1 cellular context compared by ENCODE assay signal in the genomic region with DNA sequence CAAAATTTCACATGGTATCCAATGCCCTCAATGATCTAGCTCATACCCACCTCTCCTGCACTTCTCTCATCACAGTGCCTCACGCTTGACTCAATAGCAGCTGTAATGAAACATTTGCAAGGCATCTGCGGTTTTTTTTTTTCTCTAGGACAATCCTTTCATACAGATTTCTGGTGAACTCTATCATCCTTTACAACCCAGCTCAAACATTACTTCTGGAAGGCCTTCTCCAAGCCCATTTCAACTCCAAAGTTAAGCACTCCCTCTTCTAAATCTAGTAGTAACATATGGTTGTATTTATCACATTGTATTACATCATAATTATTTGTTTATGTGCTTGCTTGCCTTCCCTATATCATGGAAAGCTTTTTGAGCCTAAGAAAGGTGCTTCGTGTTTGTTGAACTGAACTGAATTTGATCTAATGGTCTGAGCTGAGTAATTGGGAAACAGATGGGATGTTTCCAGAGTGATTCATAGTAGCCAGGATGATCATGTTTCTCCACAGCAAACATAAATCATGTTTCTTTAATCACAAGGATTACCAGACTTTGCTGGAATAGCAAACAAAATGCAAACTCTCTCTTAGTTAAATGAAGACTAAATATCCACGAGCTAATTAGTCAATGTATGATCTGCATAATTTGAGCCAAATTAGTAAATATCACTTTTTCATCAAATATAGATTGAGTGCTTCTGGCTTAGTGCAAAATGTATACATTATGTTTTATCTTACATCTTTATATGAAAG.
TF ChIP-seq lines count a peak whose summit lies in the region.

No MANE protein-coding gene starts in this region.

TF ChIP-seq in HEK293, 187 proteins besides CTCF, POLR2A, EP300 and RAD21 (continued from another document):
- 0 out of 2 replicates have a peak, but pooled peaks have one; percentile 52 for TF ChIP-seq ZNF398 (tag by site-specific recombination; IDR thresholded peaks at IDR 0.05)
- TF ChIP-seq, protein P1, sequence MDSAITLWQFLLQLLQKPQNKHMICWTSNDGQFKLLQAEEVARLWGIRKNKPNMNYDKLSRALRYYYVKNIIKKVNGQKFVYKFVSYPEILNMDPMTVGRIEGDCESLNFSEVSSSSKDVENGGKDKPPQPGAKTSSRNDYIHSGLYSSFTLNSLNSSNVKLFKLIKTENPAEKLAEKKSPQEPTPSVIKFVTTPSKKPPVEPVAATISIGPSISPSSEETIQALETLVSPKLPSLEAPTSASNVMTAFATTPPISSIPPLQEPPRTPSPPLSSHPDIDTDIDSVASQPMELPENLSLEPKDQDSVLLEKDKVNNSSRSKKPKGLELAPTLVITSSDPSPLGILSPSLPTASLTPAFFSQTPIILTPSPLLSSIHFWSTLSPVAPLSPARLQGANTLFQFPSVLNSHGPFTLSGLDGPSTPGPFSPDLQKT (IDR thresholded peaks at IDR 0.05; ENCODE audit: borderline replicate concordance, low read depth, low read length) = no peak
- TF ChIP-seq ZNF157 (tag by site-specific recombination; IDR thresholded peaks at IDR 0.05) = no peak
- peak; percentile 68; the same call in 1 of the 2 replicates for TF ChIP-seq KLF8 (tag by site-specific recombination; IDR thresholded peaks at IDR 0.05)
- no peak; the same call in 1 of the 2 replicates for TF ChIP-seq ZNF596 (tag by site-specific recombination; IDR thresholded peaks at IDR 0.05)
- TF ChIP-seq ZNF146 (tag by site-specific recombination; IDR thresholded peaks at IDR 0.05) = peak; percentile 28; the same call in 1 of the 2 replicates
- no peak for TF ChIP-seq ZNF530 (tag by site-specific recombination; IDR thresholded peaks at IDR 0.05; ENCODE audit: low read depth)
- TF ChIP-seq, protein P2, sequence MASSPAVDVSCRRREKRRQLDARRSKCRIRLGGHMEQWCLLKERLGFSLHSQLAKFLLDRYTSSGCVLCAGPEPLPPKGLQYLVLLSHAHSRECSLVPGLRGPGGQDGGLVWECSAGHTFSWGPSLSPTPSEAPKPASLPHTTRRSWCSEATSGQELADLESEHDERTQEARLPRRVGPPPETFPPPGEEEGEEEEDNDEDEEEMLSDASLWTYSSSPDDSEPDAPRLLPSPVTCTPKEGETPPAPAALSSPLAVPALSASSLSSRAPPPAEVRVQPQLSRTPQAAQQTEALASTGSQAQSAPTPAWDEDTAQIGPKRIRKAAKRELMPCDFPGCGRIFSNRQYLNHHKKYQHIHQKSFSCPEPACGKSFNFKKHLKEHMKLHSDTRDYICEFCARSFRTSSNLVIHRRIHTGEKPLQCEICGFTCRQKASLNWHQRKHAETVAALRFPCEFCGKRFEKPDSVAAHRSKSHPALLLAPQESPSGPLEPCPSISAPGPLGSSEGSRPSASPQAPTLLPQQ (tag by site-specific recombination; IDR thresholded peaks at IDR 0.05) = peak; percentile 61; the same call in 1 of the 2 replicates
- peak; percentile 50 for TF ChIP-seq ZNF76 (tag by site-specific recombination; IDR thresholded peaks at IDR 0.05; ENCODE audit: borderline replicate concordance, low read depth)
- TF ChIP-seq ZNF10 (tag by site-specific recombination; IDR thresholded peaks at IDR 0.05) = 0 out of 2 replicates have a peak, but pooled peaks have one; percentile 18
- TF ChIP-seq, protein P3, sequence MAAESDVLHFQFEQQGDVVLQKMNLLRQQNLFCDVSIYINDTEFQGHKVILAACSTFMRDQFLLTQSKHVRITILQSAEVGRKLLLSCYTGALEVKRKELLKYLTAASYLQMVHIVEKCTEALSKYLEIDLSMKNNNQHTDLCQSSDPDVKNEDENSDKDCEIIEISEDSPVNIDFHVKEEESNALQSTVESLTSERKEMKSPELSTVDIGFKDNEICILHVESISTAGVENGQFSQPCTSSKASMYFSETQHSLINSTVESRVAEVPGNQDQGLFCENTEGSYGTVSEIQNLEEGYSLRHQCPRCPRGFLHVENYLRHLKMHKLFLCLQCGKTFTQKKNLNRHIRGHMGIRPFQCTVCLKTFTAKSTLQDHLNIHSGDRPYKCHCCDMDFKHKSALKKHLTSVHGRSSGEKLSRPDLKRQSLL (tag by site-specific recombination; IDR thresholded peaks at IDR 0.05) = peak; percentile 100
- 0 out of 2 replicates have a peak, but pooled peaks have one; percentile 40 for TF ChIP-seq ZNF664 (tag by site-specific recombination; IDR thresholded peaks at IDR 0.05)
- TF ChIP-seq ZNF138 (tag by site-specific recombination; IDR thresholded peaks at IDR 0.05; ENCODE audit: borderline replicate concordance) = no peak
- TF ChIP-seq, protein P4, sequence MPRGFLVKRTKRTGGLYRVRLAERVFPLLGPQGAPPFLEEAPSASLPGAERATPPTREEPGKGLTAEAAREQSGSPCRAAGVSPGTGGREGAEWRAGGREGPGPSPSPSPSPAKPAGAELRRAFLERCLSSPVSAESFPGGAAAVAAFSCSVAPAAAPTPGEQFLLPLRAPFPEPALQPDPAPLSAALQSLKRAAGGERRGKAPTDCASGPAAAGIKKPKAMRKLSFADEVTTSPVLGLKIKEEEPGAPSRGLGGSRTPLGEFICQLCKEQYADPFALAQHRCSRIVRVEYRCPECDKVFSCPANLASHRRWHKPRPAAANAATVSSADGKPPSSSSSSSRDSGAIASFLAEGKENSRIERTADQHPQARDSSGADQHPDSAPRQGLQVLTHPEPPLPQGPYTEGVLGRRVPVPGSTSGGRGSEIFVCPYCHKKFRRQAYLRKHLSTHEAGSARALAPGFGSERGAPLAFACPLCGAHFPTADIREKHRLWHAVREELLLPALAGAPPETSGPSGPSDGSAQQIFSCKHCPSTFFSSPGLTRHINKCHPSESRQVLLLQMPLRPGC (tag by site-specific recombination; IDR thresholded peaks at IDR 0.05) = peak; percentile 97
- peak; percentile 60; the same call in 1 of the 2 replicates for TF ChIP-seq MEIS1 (CRISPR knock-in tag; IDR thresholded peaks at IDR 0.05; ENCODE audit: borderline replicate concordance)
- peak; percentile 66 for TF ChIP-seq FEZF1 (tag by site-specific recombination; IDR thresholded peaks at IDR 0.05)
- no peak for TF ChIP-seq KLF7 (tag by site-specific recombination; IDR thresholded peaks at IDR 0.05; ENCODE audit: borderline replicate concordance)
- TF ChIP-seq, protein P5, sequence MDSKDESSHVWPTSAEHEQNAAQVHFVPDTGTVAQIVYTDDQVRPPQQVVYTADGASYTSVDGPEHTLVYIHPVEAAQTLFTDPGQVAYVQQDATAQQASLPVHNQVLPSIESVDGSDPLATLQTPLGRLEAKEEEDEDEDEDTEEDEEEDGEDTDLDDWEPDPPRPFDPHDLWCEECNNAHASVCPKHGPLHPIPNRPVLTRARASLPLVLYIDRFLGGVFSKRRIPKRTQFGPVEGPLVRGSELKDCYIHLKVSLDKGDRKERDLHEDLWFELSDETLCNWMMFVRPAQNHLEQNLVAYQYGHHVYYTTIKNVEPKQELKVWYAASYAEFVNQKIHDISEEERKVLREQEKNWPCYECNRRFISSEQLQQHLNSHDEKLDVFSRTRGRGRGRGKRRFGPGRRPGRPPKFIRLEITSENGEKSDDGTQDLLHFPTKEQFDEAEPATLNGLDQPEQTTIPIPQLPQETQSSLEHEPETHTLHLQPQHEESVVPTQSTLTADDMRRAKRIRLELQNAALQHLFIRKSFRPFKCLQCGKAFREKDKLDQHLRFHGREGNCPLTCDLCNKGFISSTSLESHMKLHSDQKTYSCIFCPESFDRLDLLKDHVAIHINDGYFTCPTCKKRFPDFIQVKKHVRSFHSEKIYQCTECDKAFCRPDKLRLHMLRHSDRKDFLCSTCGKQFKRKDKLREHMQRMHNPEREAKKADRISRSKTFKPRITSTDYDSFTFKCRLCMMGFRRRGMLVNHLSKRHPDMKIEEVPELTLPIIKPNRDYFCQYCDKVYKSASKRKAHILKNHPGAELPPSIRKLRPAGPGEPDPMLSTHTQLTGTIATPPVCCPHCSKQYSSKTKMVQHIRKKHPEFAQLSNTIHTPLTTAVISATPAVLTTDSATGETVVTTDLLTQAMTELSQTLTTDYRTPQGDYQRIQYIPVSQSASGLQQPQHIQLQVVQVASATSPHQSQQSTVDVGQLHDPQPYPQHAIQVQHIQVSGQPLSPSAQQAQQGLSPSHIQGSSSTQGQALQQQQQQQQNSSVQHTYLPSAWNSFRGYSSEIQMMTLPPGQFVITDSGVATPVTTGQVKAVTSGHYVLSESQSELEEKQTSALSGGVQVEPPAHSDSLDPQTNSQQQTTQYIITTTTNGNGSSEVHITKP (tag by site-specific recombination; IDR thresholded peaks at IDR 0.05) = peak; percentile 90
- TF ChIP-seq HOXC10 (CRISPR knock-in tag; IDR thresholded peaks at IDR 0.05) = no peak
- TF ChIP-seq ZNF544 (tag by site-specific recombination; IDR thresholded peaks at IDR 0.05) = no peak
- TF ChIP-seq GFI1B (tag by site-specific recombination; IDR thresholded peaks at IDR 0.05) = peak; percentile 46; the same call in 1 of the 2 replicates
- no peak; the same call in 1 of the 2 replicates for TF ChIP-seq ZNF623 (tag by site-specific recombination; IDR thresholded peaks at IDR 0.05)
- no peak for TF ChIP-seq ZSCAN18 (tag by site-specific recombination; IDR thresholded peaks at IDR 0.05)
- TF ChIP-seq ZNF248 (tag by site-specific recombination; IDR thresholded peaks at IDR 0.05) = no peak
- TF ChIP-seq ZNF626 (tag by site-specific recombination; IDR thresholded peaks at IDR 0.05) = no peak
